Comparison of ENCODE assay signal across 1 cellular context in the genomic region with DNA sequence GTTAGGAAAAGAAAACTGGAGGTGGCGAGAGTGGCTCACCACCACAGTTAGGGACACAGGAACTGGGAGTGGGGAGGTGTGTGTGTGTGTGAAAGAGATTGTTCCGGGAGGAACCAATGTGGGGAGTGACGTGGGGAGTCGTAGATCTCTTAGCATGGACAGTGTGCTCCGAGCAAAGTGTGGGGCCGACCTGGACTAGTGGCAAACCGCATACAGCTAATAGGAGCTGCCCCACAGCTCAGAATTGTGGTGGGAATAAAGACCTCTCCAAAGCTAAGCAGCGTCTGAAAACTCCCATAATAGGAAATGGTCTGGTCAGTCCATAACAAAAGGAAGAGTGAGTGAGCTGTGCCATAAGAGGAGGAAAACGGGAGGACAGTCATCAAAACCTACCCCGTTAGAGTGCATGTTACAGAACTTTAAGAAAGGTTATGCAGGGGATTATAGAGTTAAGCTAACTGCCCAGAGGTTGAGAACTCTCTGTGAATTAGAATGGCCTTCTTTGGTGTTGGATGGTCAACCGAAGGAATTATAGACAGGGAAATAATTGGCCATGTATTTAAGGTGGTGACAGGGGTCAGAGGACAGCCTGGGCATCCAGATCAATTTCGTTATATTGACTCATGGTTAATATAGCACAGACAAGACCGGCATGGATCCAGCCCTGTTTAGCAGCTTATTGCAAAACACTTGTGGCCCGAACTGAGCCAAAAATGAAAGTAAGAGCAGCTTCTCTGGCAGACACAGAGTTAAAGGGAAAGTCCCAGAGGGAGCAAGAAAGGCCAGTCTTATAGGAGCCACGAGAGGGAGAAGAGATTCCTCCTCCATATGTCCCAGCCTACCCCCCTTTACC.
TF ChIP-seq lines count a peak whose summit lies in the region.

No MANE protein-coding gene starts in this region.

TF ChIP-seq in IMR-90, 13 proteins besides CTCF, POLR2A, EP300 and RAD21:
- TF ChIP-seq MAFK (IDR thresholded peaks at IDR 0.05; ENCODE audit: low read depth, low read length) (no peak), CEBPB (IDR thresholded peaks at IDR 0.05; ENCODE audit: low read depth, low read length) (peak; percentile 91)
